In the genomic region with DNA sequence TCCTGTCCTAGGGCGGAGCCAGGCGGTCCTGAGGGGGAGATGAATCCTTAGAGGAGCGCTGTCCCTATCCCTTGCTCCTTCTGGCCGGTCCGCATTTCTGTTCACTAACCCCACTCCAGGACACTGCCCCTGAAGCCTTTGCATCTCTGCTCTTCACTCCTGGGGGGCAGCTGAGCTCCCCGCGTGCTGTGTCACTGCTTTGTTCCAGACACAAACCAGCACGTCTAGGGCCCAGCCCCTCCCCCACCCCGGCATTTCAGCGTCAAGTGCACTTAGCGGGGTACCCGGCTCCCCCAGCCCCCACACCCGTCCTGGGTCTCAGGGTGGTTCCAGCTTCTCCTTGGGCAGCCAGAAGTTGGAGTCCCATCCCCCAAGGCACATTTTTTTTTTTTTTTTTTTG, we compare ENCODE assay signal across 9 cellular contexts. TPM values are rescaled to one million over a fixed set of nuclear protein-coding genes. Genes with fewer than 3 reads are reported as not detected.
DNase-seq lines count a peak whose midpoint lies in the region; ATAC-seq and TF ChIP-seq lines count a peak whose summit lies in the region.
"Had no signal": no experiment of that assay in that cellular context is flagged by ENCODE, and none has a peak within 500 bp of the region (broad histone marks: within the 10 kb centered on the region; RNA-seq: fewer than 3 reads in every experiment).

No MANE protein-coding gene starts in this region.

- H3K4me3 ChIP-seq in CD4-positive, CD25-positive, alpha-beta regulatory T cell (ENCODE audit: low read depth, low read length) = no peak overlapping the region
- no peak overlapping the region for H3K4me3 ChIP-seq in SU-DHL-6 (ENCODE audit: insufficient read depth, low read length, poor library complexity, severe bottlenecking)
- H3K4me3 ChIP-seq in fibroblast of pulmonary artery (replicated peaks; ENCODE audit: low read depth, low read length) = peak overlapping the region; percentile 10
- H3K4me3 ChIP-seq in uterus = no peak overlapping the region

- no peak for TF ChIP-seq CTCF in SU-DHL-6 (IDR thresholded peaks at IDR 0.05; ENCODE audit: insufficient read depth, low read length, poor library complexity, severe bottlenecking)
- no peak for TF ChIP-seq CTCF in fibroblast of pulmonary artery (IDR thresholded peaks at IDR 0.05; ENCODE audit: low read length, missing control alignments)
- TF ChIP-seq CTCF in progenitor cell of endocrine pancreas (IDR thresholded peaks at IDR 0.05; ENCODE audit: unreplicated experiment) = no peak
- TF ChIP-seq CTCF in uterus (IDR thresholded peaks at IDR 0.05) = no peak

- peaks cover 3 to 43% (median 20%) of the 10 kb centered on the region in 4 donors for H3K4me1 Mint-ChIP-seq in CD4-positive, CD25-positive, alpha-beta regulatory T cell
- peaks cover 5% of the 10 kb centered on the region for H3K4me1 Mint-ChIP-seq in progenitor cell of endocrine pancreas (ENCODE audit: low read depth)

- peak overlapping the region; percentile 23 for H3K4me2 ChIP-seq in SU-DHL-6 (ENCODE audit: low read depth, low read length, poor library complexity, severe bottlenecking)

- peak overlapping the region in 1 of 3 donors; percentile 86 for H3K27ac Mint-ChIP-seq in CD4-positive, CD25-positive, alpha-beta regulatory T cell
- no peak overlapping the region for H3K27ac Mint-ChIP-seq in progenitor cell of endocrine pancreas

- H2AFZ ChIP-seq in SU-DHL-6 (ENCODE audit: low read depth, low read length, severe bottlenecking) = no peak overlapping the region

- H3K27me3 Mint-ChIP-seq in CD4-positive, CD25-positive, alpha-beta regulatory T cell = peaks cover 7% of the 10 kb centered on the region
- peaks cover 58% of the 10 kb centered on the region for H3K27me3 Mint-ChIP-seq in progenitor cell of endocrine pancreas

- H3K9me2 ChIP-seq in SU-DHL-6 (replicated peaks; ENCODE audit: insufficient read depth, low read length) = no peaks in the 10 kb centered on the region

- peaks cover 59% of the 10 kb centered on the region for H3K4me1 ChIP-seq in CD4-positive, CD25-positive, alpha-beta regulatory T cell (ENCODE audit: control insufficient read depth, insufficient read depth, low read length, poor library complexity, severe bottlenecking)
- H3K4me1 ChIP-seq in uterus = peaks cover 0 to 26% of the 10 kb centered on the region in 2 donors

- no peak for ATAC-seq in CD4-positive, CD25-positive, alpha-beta regulatory T cell (ENCODE audit: low read depth in 2 of 2)
- no peak for ATAC-seq in HG02571 (IDR thresholded peaks at IDR 0.05; ENCODE audit: unreplicated experiment)

- DNase-seq in CD4-positive, CD25-positive, alpha-beta regulatory T cell = no peak
- no peak for DNase-seq in fibroblast of pulmonary artery (ENCODE audit: low read depth)
- no peak for DNase-seq in progenitor cell of endocrine pancreas (ENCODE audit: low spot score, unreplicated experiment)
- no peak for DNase-seq in uterus
- DNase-seq in NCI-H2029 (lab: John Stamatoyannopoulos, UW) = no peak
- DNase-seq in NCI-H510A (lab: John Stamatoyannopoulos, UW) = no peak
- DNase-seq: NCI-H2171 had no signal

- no peaks in the 10 kb centered on the region for H4K20me1 ChIP-seq in SU-DHL-6 (ENCODE audit: low read depth, low read length)

- no peaks in the 10 kb centered on the region for H3K27me3 ChIP-seq in CD4-positive, CD25-positive, alpha-beta regulatory T cell (ENCODE audit: control insufficient read depth, insufficient read depth, low read length)
- H3K27me3 ChIP-seq in SU-DHL-6 (ENCODE audit: low read length) (no peaks in the 10 kb centered on the region), uterus (peaks cover 0 to 11% of the 10 kb centered on the region in 2 donors)

- intact Hi-C loops in uterus (cut with DNase I; ENCODE audit: low total_unique reads) = no loop called here

- no peaks in the 10 kb centered on the region for H3K36me3 ChIP-seq in CD4-positive, CD25-positive, alpha-beta regulatory T cell (ENCODE audit: control insufficient read depth, insufficient read depth, low read length)
- H3K36me3 ChIP-seq in SU-DHL-6 (ENCODE audit: low read length) (no peaks in the 10 kb centered on the region), uterus (no peaks in the 10 kb centered on the region)

- no peaks in the 10 kb centered on the region for H3K9me3 Mint-ChIP-seq in CD4-positive, CD25-positive, alpha-beta regulatory T cell
- H3K9me3 Mint-ChIP-seq in progenitor cell of endocrine pancreas (ENCODE audit: low read depth) = no peaks in the 10 kb centered on the region

- no peaks in the 10 kb centered on the region for H3K9me3 ChIP-seq in CD4-positive, CD25-positive, alpha-beta regulatory T cell (ENCODE audit: control insufficient read depth in 2 of 2, low read length in 2 of 2)
- H3K9me3 ChIP-seq in SU-DHL-6 (ENCODE audit: insufficient read depth, low read length) = no peaks in the 10 kb centered on the region
- H3K9me3 ChIP-seq in uterus = no peaks in the 10 kb centered on the region

- H3K36me3 Mint-ChIP-seq in CD4-positive, CD25-positive, alpha-beta regulatory T cell = no peaks in the 10 kb centered on the region
- H3K36me3 Mint-ChIP-seq in progenitor cell of endocrine pancreas (ENCODE audit: insufficient read depth) = no peaks in the 10 kb centered on the region

- no peak for TF ChIP-seq POLR2A in uterus (IDR thresholded peaks at IDR 0.05)

- H3K27ac ChIP-seq in CD4-positive, CD25-positive, alpha-beta regulatory T cell (ENCODE audit: insufficient read depth, low read length, poor library complexity, severe bottlenecking) = no peak overlapping the region
- H3K27ac ChIP-seq in SU-DHL-6 (ENCODE audit: low read depth, low read length) (no peak overlapping the region), uterus (no peak overlapping the region)

- H3K4me3 Mint-ChIP-seq in CD4-positive, CD25-positive, alpha-beta regulatory T cell = peak overlapping the region in 3 of 4 donors; percentile 67 to 90 (median 74)
- H3K4me3 Mint-ChIP-seq in progenitor cell of endocrine pancreas (ENCODE audit: low read depth) = peak overlapping the region; percentile 16

- H3K79me2 ChIP-seq in SU-DHL-6 (ENCODE audit: insufficient read depth, low read length) = no peaks in the 10 kb centered on the region

- H3F3A ChIP-seq in SU-DHL-6 (ENCODE audit: insufficient read depth) = no peaks in the 10 kb centered on the region

- no peak overlapping the region for H3K9ac ChIP-seq in SU-DHL-6 (ENCODE audit: low read length)

RNA-seq across cellular contexts. Expression of a gene that starts 8.9 kb away (rescaled TPM):
- 4.3 TPM for total RNA-seq in CD4-positive, CD25-positive, alpha-beta regulatory T cell
- under 1 TPM in 3 of 4 donors, not detected in 1; 0.15 to 0.52 (median 0.38) TPM for polyA plus RNA-seq in CD4-positive, CD25-positive, alpha-beta regulatory T cell
- total RNA-seq in progenitor cell of endocrine pancreas (0.27 TPM in 1 of 2 replicates, not detected in the other), uterus (1 to 10 TPM; 3.8 to 7.8 (median 5.1) TPM)

RNA-seq across cellular contexts. Expression of a gene that starts 20.9 kb away (rescaled TPM):
- 5.9 TPM for total RNA-seq in CD4-positive, CD25-positive, alpha-beta regulatory T cell
- under 1 TPM in 2 of 4 donors, not detected in 2; 0.05 to 0.18 TPM for polyA plus RNA-seq in CD4-positive, CD25-positive, alpha-beta regulatory T cell
- 22.8 and 27.5 TPM in 2 replicates for total RNA-seq in progenitor cell of endocrine pancreas
- total RNA-seq in uterus = 10 to 100 TPM in 3 of 4 donors, 1 to 10 TPM in 1; 2.8 to 17.0 (median 12.7) TPM

RNA-seq across cellular contexts. Expression of a gene that starts 24.4 kb away (rescaled TPM):
- total RNA-seq in CD4-positive, CD25-positive, alpha-beta regulatory T cell = 41.5 TPM
- polyA plus RNA-seq in CD4-positive, CD25-positive, alpha-beta regulatory T cell = 1 to 10 TPM; 5.5 to 9.2 (median 6.4) TPM
- 51.6 and 54.9 TPM in 2 replicates for total RNA-seq in progenitor cell of endocrine pancreas
- total RNA-seq in uterus = 10 to 100 TPM; 13.1 to 75.0 (median 22.9) TPM

RNA-seq across cellular contexts. Expression of a gene that starts 45.4 kb away (rescaled TPM):
- 87.4 TPM for total RNA-seq in CD4-positive, CD25-positive, alpha-beta regulatory T cell
- 10 to 100 TPM; 22.2 to 36.4 (median 26.2) TPM for polyA plus RNA-seq in CD4-positive, CD25-positive, alpha-beta regulatory T cell
- total RNA-seq in progenitor cell of endocrine pancreas (39.7 and 40.2 TPM in 2 replicates), uterus (10 to 100 TPM; 35.6 to 50.3 (median 45.1) TPM)

RNA-seq across cellular contexts. Expression of a gene that starts 47.0 kb away (rescaled TPM):
- 9.9 TPM for total RNA-seq in CD4-positive, CD25-positive, alpha-beta regulatory T cell
- polyA plus RNA-seq in CD4-positive, CD25-positive, alpha-beta regulatory T cell = 1 to 10 TPM; 6.2 to 9.2 (median 7.4) TPM
- total RNA-seq in progenitor cell of endocrine pancreas = 5.3 and 5.4 TPM in 2 replicates
- 10 to 100 TPM in 1 of 4 donors, 1 to 10 TPM in 2, under 1 TPM in 1; 0.26 to 11.4 (median 4.4) TPM for total RNA-seq in uterus
